Comparison of ENCODE assay signal across 20 cellular contexts in genomic region chr5:154403234-154403633, GRCh38. TPM values are rescaled to one million over a fixed set of nuclear protein-coding genes. Genes with fewer than 3 reads are reported as not detected.
DNase-seq lines count a peak whose midpoint lies in the region; ATAC-seq, FAIRE-seq and TF ChIP-seq lines count a peak whose summit lies in the region.
"Had no signal": no experiment of that assay in that cellular context is flagged by ENCODE, and none has a peak within 500 bp of the region (broad histone marks: within the 10 kb centered on the region; RNA-seq: fewer than 3 reads in every experiment).

No MANE protein-coding gene starts in this region.

- H3K4me2 ChIP-seq in astrocyte (ENCODE audit: low read length) (no peak overlapping the region), neuronal stem cell (ENCODE audit: insufficient read depth, low read length, poor library complexity, severe bottlenecking) (no peak overlapping the region)
- H3K4me2 ChIP-seq: BLaER1 had no signal

- H3K9me3 Mint-ChIP-seq in astrocyte (ENCODE audit: unreplicated experiment), result no peaks in the 10 kb centered on the region
- H3K9me3 Mint-ChIP-seq: CD4-positive, alpha-beta T cell had no signal

- H3K27me3 Mint-ChIP-seq in astrocyte (ENCODE audit: low read depth, unreplicated experiment), result no peaks in the 10 kb centered on the region
- H3K27me3 Mint-ChIP-seq: CD4-positive, alpha-beta T cell had no signal

- no peak for TF ChIP-seq CTCF in astrocyte (IDR thresholded peaks at IDR 0.05; ENCODE audit: insufficient read depth, low read depth, low read length)
- no peak for TF ChIP-seq CTCF in mucosa of descending colon (IDR thresholded peaks at IDR 0.05)

- H2BK15ac ChIP-seq in neuronal stem cell (ENCODE audit: low read length), result peak overlapping the region; percentile 25

- no peak overlapping the region for H3K23ac ChIP-seq in neuronal stem cell (ENCODE audit: low read depth, low read length, poor library complexity)

- H3K9me3 ChIP-seq in astrocyte (ENCODE audit: insufficient read depth, low read depth, low read length), result no peaks in the 10 kb centered on the region
- no peaks in the 10 kb centered on the region for H3K9me3 ChIP-seq in neuronal stem cell (replicated peaks in 1 of 2; ENCODE audit: control insufficient read depth in 2 of 2, insufficient read depth in 1 of 2, low read depth in 1 of 2, low read length in 2 of 2)
- no peaks in the 10 kb centered on the region for H3K9me3 ChIP-seq in mucosa of descending colon
- H3K9me3 ChIP-seq: BLaER1, Caco-2 had no signal

- no peak overlapping the region for H4K8ac ChIP-seq in neuronal stem cell (ENCODE audit: low read depth, low read length)

- no peak overlapping the region for H2AFZ ChIP-seq in astrocyte (ENCODE audit: low read depth, low read length)
- no peak overlapping the region for H2AFZ ChIP-seq in neuronal stem cell (ENCODE audit: low read length)

- peak; percentile 10 for DNase-seq in HT1080 (ENCODE audit: low read depth)
- peak; percentile 19 for DNase-seq in astrocyte (ENCODE audit: low read depth)
- DNase-seq in neuronal stem cell (ENCODE audit: low spot score), result no peak
- no peak for DNase-seq in DMS153 treated with DMSO at 0.1 percent for 48 hours (lab: John Stamatoyannopoulos, UW; ENCODE audit: unreplicated experiment)
- no peak for DNase-seq in HPDE6-E6E7 (ENCODE audit: extremely low spot score)
- no peak for DNase-seq in NCI-H1092 (lab: John Stamatoyannopoulos, UW)
- DNase-seq in mucosa of descending colon, result no peak
- DNase-seq: Caco-2; CD4-positive, alpha-beta T cell; DMS 273 treated with DMSO at 0.1 percent for 48 hours; DND-41; GOT3; NCI-H1694; NCI-H446 treated with DMSO at 0.1 percent for 48 hours; NCI-H526 treated with DMSO at 0.1 percent for 48 hours; OCI-M1; Right ventricle myocardium superior had no signal

- H2BK12ac ChIP-seq in neuronal stem cell (ENCODE audit: low read length), result no peak overlapping the region

- H3K27ac ChIP-seq in astrocyte (ENCODE audit: low read depth, low read length), result no peak overlapping the region
- no peak overlapping the region for H3K27ac ChIP-seq in neuronal stem cell (replicated peaks; ENCODE audit: low read length)
- H3K27ac ChIP-seq: BLaER1 had no signal

- H3K79me2 ChIP-seq in astrocyte (ENCODE audit: insufficient read depth, low read length), result no peaks in the 10 kb centered on the region

- intact Hi-C loops in mucosa of descending colon (cut with DNase I, micrococcal nuclease), result loop anchor here (10.0 kb wide), 2 partner anchors 218 to 328 kb away; no protein-coding TSS in a partner anchor

- H3K4me3 Mint-ChIP-seq in astrocyte (ENCODE audit: unreplicated experiment), result no peak overlapping the region
- H3K4me3 Mint-ChIP-seq: CD4-positive, alpha-beta T cell had no signal

- no peak overlapping the region for H2AK5ac ChIP-seq in neuronal stem cell (ENCODE audit: low read depth, low read length)

- peaks cover 10% of the 10 kb centered on the region for H3K36me3 Mint-ChIP-seq in astrocyte (ENCODE audit: low read depth, unreplicated experiment)

- no peak for FAIRE-seq in astrocyte (lab: Jason Lieb, UNC)
- FAIRE-seq: G401.6, GM12892 had no signal

- no peak overlapping the region for H4K91ac ChIP-seq in neuronal stem cell (ENCODE audit: low read depth, low read length, poor library complexity)

- H3K4ac ChIP-seq in neuronal stem cell (ENCODE audit: low read length), result no peak overlapping the region

- ATAC-seq in mucosa of descending colon, result no peak

- no CpG with 5 or more reads among the region's 4 CpGs for WGBS in neuronal stem cell (ENCODE audit: extremely low coverage in 2 of 2, insufficient read length in 2 of 2, insufficient replicate concordance in 1 of 2), 2 donors

- no peak overlapping the region for H3K14ac ChIP-seq in neuronal stem cell (ENCODE audit: low read length)

- H2BK120ac ChIP-seq in neuronal stem cell (ENCODE audit: low read depth, low read length), result no peak overlapping the region

- no peaks in the 10 kb centered on the region for H3K27me3 ChIP-seq in astrocyte (ENCODE audit: insufficient read depth, low read length)
- peaks cover 0 to 3% (median 0%) of the 10 kb centered on the region in 3 experiments for H3K27me3 ChIP-seq in neuronal stem cell (ENCODE audit: control insufficient read depth in 3 of 3, insufficient read depth in 3 of 3, low read depth in 1 of 3, low read length in 3 of 3)
- H3K27me3 ChIP-seq: BLaER1 had no signal

- H3K9ac ChIP-seq in astrocyte (ENCODE audit: low read length) (no peak overlapping the region), neuronal stem cell (ENCODE audit: low read depth, low read length, poor library complexity) (peak overlapping the region; percentile 38)
- H3K9ac ChIP-seq: BLaER1 had no signal

- H3K4me3 ChIP-seq in astrocyte (ENCODE audit: insufficient read depth, low read depth, low read length) (no peak overlapping the region), neuronal stem cell (ENCODE audit: low read length in 2 of 2) (no peak overlapping the region), mucosa of descending colon (no peak overlapping the region)
- H3K4me3 ChIP-seq: BLaER1 had no signal

- no peaks in the 10 kb centered on the region for H4K20me1 ChIP-seq in astrocyte (ENCODE audit: insufficient read depth, low read length)
- H4K20me1 ChIP-seq: BLaER1 had no signal

- H3K4me1 Mint-ChIP-seq in astrocyte (ENCODE audit: low read depth, unreplicated experiment), result peaks cover 11% of the 10 kb centered on the region

- peaks cover 7% of the 10 kb centered on the region for H3K36me3 ChIP-seq in astrocyte (ENCODE audit: insufficient read depth, low read length)
- peaks cover 0 to 5% of the 10 kb centered on the region in 2 donors for H3K36me3 ChIP-seq in neuronal stem cell (replicated peaks in 1 of 2; ENCODE audit: control insufficient read depth in 2 of 2, insufficient read depth in 2 of 2, low read length in 2 of 2)
- no peaks in the 10 kb centered on the region for H3K36me3 ChIP-seq in mucosa of descending colon (ENCODE audit: low read depth)
- H3K36me3 ChIP-seq: BLaER1 had no signal

- H3K27ac Mint-ChIP-seq in astrocyte (ENCODE audit: unreplicated experiment), result peak overlapping the region; percentile 80
- H3K27ac Mint-ChIP-seq: CD4-positive, alpha-beta T cell had no signal

- no peaks in the 10 kb centered on the region for H3K79me1 ChIP-seq in neuronal stem cell (ENCODE audit: low read depth, low read length)

- no peak overlapping the region for H2BK5ac ChIP-seq in neuronal stem cell (ENCODE audit: low read length)

- no peak overlapping the region for H3K18ac ChIP-seq in neuronal stem cell (ENCODE audit: low read length)

- H3K4me1 ChIP-seq in astrocyte (ENCODE audit: insufficient read depth, low read length) (peaks cover 10% of the 10 kb centered on the region), neuronal stem cell (ENCODE audit: control insufficient read depth in 2 of 2, insufficient read depth in 1 of 2, low read depth in 1 of 2, low read length in 2 of 2) (peaks cover 5 to 6% of the 10 kb centered on the region in 2 donors), mucosa of descending colon (ENCODE audit: low read depth) (peaks cover 8% of the 10 kb centered on the region)

RNA-seq across cellular contexts. Expression of gene SAP30L, which starts 42.6 kb away (rescaled TPM):
- total RNA-seq in HT1080 (2014; rRNA removed; shearing (Covaris generic)), result 40.4 and 49.5 TPM in 2 replicates
- polyA plus RNA-seq in HT1080 (2015; cell fraction: cytosol; rRNA removed), result 10.4 and 12.1 TPM in 2 replicates
- polyA plus RNA-seq in HT1080 (2015; cell fraction: nucleus; rRNA removed), result 22.1 and 22.9 TPM in 2 replicates
- total RNA-seq in astrocyte, result 24.6 and 26.3 TPM in 2 replicates
- 57.9 TPM for polyA plus RNA-seq in neuronal stem cell (2013, experiment 1 of 2)
- polyA plus RNA-seq in neuronal stem cell (2013, experiment 2 of 2), result 60.6 TPM
- total RNA-seq in mucosa of descending colon, result 10 to 100 TPM; 55.0 to 65.6 (median 63.5) TPM

Comparison
In these comparisons a context has a peak if more than half of its experiments do, and no peak if none do; other contexts are left out.
1. DNase-seq: peak in HT1080 (single experiment) and astrocyte (single experiment); none in neuronal stem cell (single experiment), DMS153 treated with DMSO at 0.1 percent for 48 hours (single experiment), HPDE6-E6E7 (single experiment), NCI-H1092 (single experiment) and mucosa of descending colon (0 of 3).